Comparison of ENCODE assay signal across 9 cellular contexts in genomic region chr12:66688836-66689439, GRCh38. TPM values are rescaled to one million over a fixed set of nuclear protein-coding genes. Genes with fewer than 3 reads are reported as not detected.
DNase-seq lines count a peak whose midpoint lies in the region; ATAC-seq, FAIRE-seq and TF ChIP-seq lines count a peak whose summit lies in the region.
"Had no signal": no experiment of that assay in that cellular context is flagged by ENCODE, and none has a peak within 500 bp of the region (broad histone marks: within the 10 kb centered on the region; RNA-seq: fewer than 3 reads in every experiment).

No MANE protein-coding gene starts in this region.

- H3K27me3 ChIP-seq in foreskin keratinocyte (no peaks in the 10 kb centered on the region), pancreas (no peaks in the 10 kb centered on the region)

- H3K36me3 ChIP-seq in pancreas: no peaks in the 10 kb centered on the region

- DNase-seq in A172 (ENCODE audit: low spot score) (peak; percentile 10), NCI-H2171 treated with DMSO at 0.1 percent for 48 hours (lab: John Stamatoyannopoulos, UW) (peak; percentile 78), foreskin keratinocyte (peak in 1 of 2 donors; percentile 41), pancreas (peak; percentile 41 to 61 (median 54))
- DNase-seq in activated CD4-positive, alpha-beta T cell treated with anti-CD3 and anti-CD28 coated beads, Interleukin-2, amount 10 ng/mL, durations not matched to agents 24 days and 14 days: peak; percentile 75
- DNase-seq in activated T-helper 2 cell treated with anti-CD3 and anti-CD28 coated beads, Interferon-gamma antibody, Interleukin-2, Interleukin-4, amounts not matched to agents 10 μg/mL and 5 μg/mL and 100 μg/mL, durations not matched to agents 14 hours and 24 hours and 36 hours (ENCODE audit: low spot score): no peak

- no peak overlapping the region for H3K4me3 Mint-ChIP-seq in activated CD4-positive, alpha-beta T cell treated with anti-CD3 and anti-CD28 coated beads, Interleukin-2, amount 10 ng/mL, durations not matched to agents 24 days and 14 days
- no peak overlapping the region for H3K4me3 Mint-ChIP-seq in activated T-helper 2 cell treated with anti-CD3 and anti-CD28 coated beads, Interferon-gamma antibody, Interleukin-2, Interleukin-4, amounts not matched to agents 10 μg/mL and 5 μg/mL and 100 μg/mL, durations not matched to agents 14 hours and 24 hours and 36 hours (ENCODE audit: low read depth)
- H3K4me3 Mint-ChIP-seq: dendritic cell treated with granulocyte-macrophage colony-stimulating factor and Interleukin-4, amounts not matched to agents 40 ng/mL and 50 ng/mL, for 4 days had no signal

- H3K36me3 Mint-ChIP-seq in activated CD4-positive, alpha-beta T cell treated with anti-CD3 and anti-CD28 coated beads, Interleukin-2, amount 10 ng/mL, durations not matched to agents 24 days and 14 days (ENCODE audit: low read depth): no peaks in the 10 kb centered on the region
- no peaks in the 10 kb centered on the region for H3K36me3 Mint-ChIP-seq in activated T-helper 2 cell treated with anti-CD3 and anti-CD28 coated beads, Interferon-gamma antibody, Interleukin-2, Interleukin-4, amounts not matched to agents 10 μg/mL and 5 μg/mL and 100 μg/mL, durations not matched to agents 14 hours and 24 hours and 36 hours (ENCODE audit: low read depth)

- no peak overlapping the region for H3K4me3 ChIP-seq in pancreas

- WGBS in pancreas, 2 donors: 48% methylated on average over 8 of the region's 8 CpGs

- no peak overlapping the region for H3K27ac Mint-ChIP-seq in activated CD4-positive, alpha-beta T cell treated with anti-CD3 and anti-CD28 coated beads, Interleukin-2, amount 10 ng/mL, durations not matched to agents 24 days and 14 days
- no peak overlapping the region for H3K27ac Mint-ChIP-seq in activated T-helper 2 cell treated with anti-CD3 and anti-CD28 coated beads, Interferon-gamma antibody, Interleukin-2, Interleukin-4, amounts not matched to agents 10 μg/mL and 5 μg/mL and 100 μg/mL, durations not matched to agents 14 hours and 24 hours and 36 hours
- H3K27ac Mint-ChIP-seq: dendritic cell treated with granulocyte-macrophage colony-stimulating factor and Interleukin-4, amounts not matched to agents 40 ng/mL and 50 ng/mL, for 4 days had no signal

- FAIRE-seq in pancreas (lab: Jason Lieb, UNC): no peak

- peaks cover 18% of the 10 kb centered on the region for H3K27me3 Mint-ChIP-seq in activated CD4-positive, alpha-beta T cell treated with anti-CD3 and anti-CD28 coated beads, Interleukin-2, amount 10 ng/mL, durations not matched to agents 24 days and 14 days
- peaks cover 10% of the 10 kb centered on the region for H3K27me3 Mint-ChIP-seq in activated T-helper 2 cell treated with anti-CD3 and anti-CD28 coated beads, Interferon-gamma antibody, Interleukin-2, Interleukin-4, amounts not matched to agents 10 μg/mL and 5 μg/mL and 100 μg/mL, durations not matched to agents 14 hours and 24 hours and 36 hours (ENCODE audit: low read depth)
- H3K27me3 Mint-ChIP-seq: dendritic cell treated with granulocyte-macrophage colony-stimulating factor and Interleukin-4, amounts not matched to agents 40 ng/mL and 50 ng/mL, for 4 days had no signal

- TF ChIP-seq CTCF in GM12872 (IDR thresholded peaks at IDR 0.05; ENCODE audit: insufficient read depth, low read depth, low read length) (peak; percentile 61), foreskin keratinocyte (conservative IDR thresholded peaks at IDR 0.05) (peak; percentile 71), pancreas (IDR thresholded peaks at IDR 0.05) (peak in 3 of 4 donors; percentile 32 to 36 (median 33))

- H3K27ac ChIP-seq in foreskin keratinocyte: no peak overlapping the region
- no peak overlapping the region for H3K27ac ChIP-seq in pancreas

- H3K9me3 ChIP-seq in pancreas: no peaks in the 10 kb centered on the region

- H3K4me1 ChIP-seq in foreskin keratinocyte (no peaks in the 10 kb centered on the region), pancreas (no peaks in the 10 kb centered on the region)

- ATAC-seq in HG02970 (IDR thresholded peaks at IDR 0.05; ENCODE audit: low FRiP score, unreplicated experiment) (peak; percentile 52), foreskin keratinocyte (peak; percentile 56), pancreas (peak; percentile 83 to 97 (median 92))

- no peaks in the 10 kb centered on the region for H3K9me3 Mint-ChIP-seq in activated CD4-positive, alpha-beta T cell treated with anti-CD3 and anti-CD28 coated beads, Interleukin-2, amount 10 ng/mL, durations not matched to agents 24 days and 14 days
- no peaks in the 10 kb centered on the region for H3K9me3 Mint-ChIP-seq in activated T-helper 2 cell treated with anti-CD3 and anti-CD28 coated beads, Interferon-gamma antibody, Interleukin-2, Interleukin-4, amounts not matched to agents 10 μg/mL and 5 μg/mL and 100 μg/mL, durations not matched to agents 14 hours and 24 hours and 36 hours
- H3K9me3 Mint-ChIP-seq: dendritic cell treated with granulocyte-macrophage colony-stimulating factor and Interleukin-4, amounts not matched to agents 40 ng/mL and 50 ng/mL, for 4 days had no signal

- no peaks in the 10 kb centered on the region for H3K4me1 Mint-ChIP-seq in activated CD4-positive, alpha-beta T cell treated with anti-CD3 and anti-CD28 coated beads, Interleukin-2, amount 10 ng/mL, durations not matched to agents 24 days and 14 days
- no peaks in the 10 kb centered on the region for H3K4me1 Mint-ChIP-seq in activated T-helper 2 cell treated with anti-CD3 and anti-CD28 coated beads, Interferon-gamma antibody, Interleukin-2, Interleukin-4, amounts not matched to agents 10 μg/mL and 5 μg/mL and 100 μg/mL, durations not matched to agents 14 hours and 24 hours and 36 hours (ENCODE audit: low read depth)

- intact Hi-C loops in activated CD4-positive, alpha-beta T cell treated with anti-CD3 and anti-CD28 coated beads, Interleukin-2, amount 10 ng/mL, durations not matched to agents 24 days and 14 days (cut with micrococcal nuclease): loop anchor here (2.0 kb wide), 1 partner anchor 172 kb away; no protein-coding TSS in a partner anchor
- intact Hi-C loops in pancreas (cut with DNase I): loop anchor here in 1 of 3 donors (10.0 kb wide), 1 partner anchor 176 kb away; no protein-coding TSS in a partner anchor
- intact Hi-C loops in activated T-helper 2 cell treated with anti-CD3 and anti-CD28 coated beads, Interferon-gamma antibody, Interleukin-2, Interleukin-4, amounts not matched to agents 10 μg/mL and 5 μg/mL and 100 μg/mL, durations not matched to agents 14 hours and 24 hours and 36 hours (cut with micrococcal nuclease): loop anchor here (2.0 kb wide), 1 partner anchor 172 kb away; no protein-coding TSS in a partner anchor

RNA-seq across cellular contexts. Expression of gene GRIP1, which starts 10.1 kb away (rescaled TPM):
- not detected in 2 replicates for total RNA-seq in A172 (2014; rRNA removed; shearing (Covaris generic))
- 0.26 and 0.40 TPM in 2 replicates for total RNA-seq in activated CD4-positive, alpha-beta T cell treated with anti-CD3 and anti-CD28 coated beads, Interleukin-2, amount 10 ng/mL, durations not matched to agents 24 days and 14 days
- 4.9 and 6.8 TPM in 2 replicates for total RNA-seq in foreskin keratinocyte
- polyA plus RNA-seq in foreskin keratinocyte: 0.44 and 0.59 TPM in 2 replicates
- 1 to 10 TPM; 4.3 to 6.8 (median 5.2) TPM for total RNA-seq in pancreas
- under 1 TPM; 0.89 to 0.95 TPM for polyA plus RNA-seq in pancreas
- not detected in 2 replicates for total RNA-seq in activated T-helper 2 cell treated with anti-CD3 and anti-CD28 coated beads, Interferon-gamma antibody, Interleukin-2, Interleukin-4, amounts not matched to agents 10 μg/mL and 5 μg/mL and 100 μg/mL, durations not matched to agents 14 hours and 24 hours and 36 hours
